14 cellular contexts compared by ENCODE assay signal in genomic region chr13:113929628-113930615, GRCh38. TPM values are rescaled to one million over a fixed set of nuclear protein-coding genes. Genes with fewer than 3 reads are reported as not detected.
DNase-seq lines count a peak whose midpoint lies in the region; ATAC-seq, FAIRE-seq and TF ChIP-seq lines count a peak whose summit lies in the region.
"Had no signal": no experiment of that assay in that cellular context is flagged by ENCODE, and none has a peak within 500 bp of the region (broad histone marks: within the 10 kb centered on the region; RNA-seq: fewer than 3 reads in every experiment).

No MANE protein-coding gene starts in this region.

- H2AFZ ChIP-seq in HepG2 (ENCODE audit: low read length) = no peak overlapping the region

- TF ChIP-seq CTCF in HepG2 (CRISPR knock-in tag; IDR thresholded peaks at IDR 0.05) (no peak), suprapubic skin (IDR thresholded peaks at IDR 0.05) (no peak)

- ATAC-seq in activated CD4-positive, alpha-beta T cell treated with anti-CD3 and anti-CD28 coated beads for 36 hours = no peak
- peak; percentile 26; the same call in 2 of the 3 replicates for ATAC-seq in HepG2
- no peak for ATAC-seq in GM21576 (IDR thresholded peaks at IDR 0.05; ENCODE audit: unreplicated experiment)

- no peak for TF ChIP-seq EP300 in HepG2 (IDR thresholded peaks at IDR 0.05; ENCODE audit: low read depth in 2 of 2, low read length in 2 of 2)
- no peak for TF ChIP-seq EP300 in HepG2 (CRISPR knock-in tag; IDR thresholded peaks at IDR 0.05; ENCODE audit: borderline replicate concordance)
- no peak for TF ChIP-seq EP300 in suprapubic skin (IDR thresholded peaks at IDR 0.05)

- no peaks in the 10 kb centered on the region for H3K9me3 Mint-ChIP-seq in activated CD4-positive, alpha-beta T cell treated with anti-CD3 and anti-CD28 coated beads for 36 hours (ENCODE audit: low read depth)
- H3K9me3 Mint-ChIP-seq: naive B cell had no signal

- POLR2A ChIA-PET in activated CD4-positive, alpha-beta T cell treated with anti-CD3 and anti-CD28 coated beads for 36 hours (lab: Charles Lee) = no interaction called here
- POLR2A ChIA-PET in HepG2 (lab: Yijun Ruan, JAX) = no interaction called here

- H3K9ac ChIP-seq in adipocyte (ENCODE audit: low read length) = peak overlapping the region; percentile 68
- H3K9ac ChIP-seq in HepG2 (ENCODE audit: insufficient read depth, low read depth, low read length) = no peak overlapping the region

- peaks cover 35% of the 10 kb centered on the region for H3K4me1 ChIP-seq in adipocyte (ENCODE audit: control insufficient read depth, insufficient read depth, low read length)
- H3K4me1 ChIP-seq in HepG2 (ENCODE audit: insufficient read depth, low read length) = no peaks in the 10 kb centered on the region
- H3K4me1 ChIP-seq in suprapubic skin = peaks cover 33% of the 10 kb centered on the region

- in situ Hi-C loops in HepG2 (cut with HindIII; ENCODE audit: extremely low pct_ligation_motif_present, low pct_unique_long_range_greater_than_20kb) = no loop called here

- H3K4me2 ChIP-seq in HepG2 (ENCODE audit: low read depth, low read length) = no peak overlapping the region

- no peaks in the 10 kb centered on the region for H4K20me1 ChIP-seq in HepG2 (ENCODE audit: insufficient read depth, low read length)

- H3K9me3 ChIP-seq in adipocyte (ENCODE audit: control insufficient read depth, low read length) (no peaks in the 10 kb centered on the region), HepG2 (ENCODE audit: low read length) (no peaks in the 10 kb centered on the region), suprapubic skin (no peaks in the 10 kb centered on the region)

- no peaks in the 10 kb centered on the region for H3K79me2 ChIP-seq in HepG2 (ENCODE audit: insufficient read depth, low read length)

- WGBS in HepG2 (ENCODE audit: low lambda C conversion rate) = 16% methylated on average over 13 of the region's 38 CpGs
- 86% methylated on average over 17 of the region's 38 CpGs for whole genome bisulfite sequencing in suprapubic skin

- H3K4me3 Mint-ChIP-seq in activated CD4-positive, alpha-beta T cell treated with anti-CD3 and anti-CD28 coated beads for 36 hours = no peak overlapping the region

- TF ChIP-seq RAD21 in HepG2 (CRISPR knock-in tag; IDR thresholded peaks at IDR 0.05) = no peak

- peak; percentile 2 for DNase-seq in activated CD4-positive, alpha-beta T cell treated with anti-CD3 and anti-CD28 coated beads for 36 hours
- DNase-seq in activated CD4-positive, alpha-beta T cell treated with anti-CD3 and anti-CD28 coated beads, Interleukin-2, amount 50 U/mL, for 1 hour = no peak
- DNase-seq in adipocyte (ENCODE audit: low read depth) (no peak), HepG2 (ENCODE audit: low spot score) (no peak), suprapubic skin (ENCODE audit: low spot score in 2 of 2) (peak; percentile 63 to 76), NAMALWA (ENCODE audit: low spot score) (no peak), HuH-7 (ENCODE audit: low spot score) (no peak)
- DNase-seq: GDM1, naive B cell, NCI-H2029, NCI-H748 treated with DMSO at 0.1 percent for 48 hours had no signal

- FAIRE-seq in HepG2 (lab: Jason Lieb, UNC) = no peak
- FAIRE-seq: H54 had no signal

- no peak overlapping the region for H3K4me3 ChIP-seq in adipocyte (ENCODE audit: low read length)
- H3K4me3 ChIP-seq in HepG2 (replicated peaks in 1 of 3; ENCODE audit: insufficient read depth in 1 of 3, low read depth in 2 of 3, low read length in 3 of 3) = no peak overlapping the region
- no peak overlapping the region for H3K4me3 ChIP-seq in suprapubic skin

- CTCF ChIA-PET in activated CD4-positive, alpha-beta T cell treated with anti-CD3 and anti-CD28 coated beads for 36 hours (lab: Charles Lee) = interaction anchor here (0.6 kb wide), 1 partner anchor 432 kb away, joined by 3 read pairs; no protein-coding TSS in a partner anchor
- CTCF ChIA-PET in HepG2 (lab: Yijun Ruan, JAX; ENCODE audit: low intra/inter-chr PET ratio, low total read pairs) = no interaction called here

- H3K27me3 ChIP-seq in adipocyte (replicated peaks; ENCODE audit: control insufficient read depth, insufficient read depth, low read length) (no peaks in the 10 kb centered on the region), HepG2 (ENCODE audit: control insufficient read depth in 1 of 2, insufficient read depth in 2 of 2, low read length in 2 of 2) (peaks cover 7 to 56% of the 10 kb centered on the region in 2 experiments), suprapubic skin (no peaks in the 10 kb centered on the region)

- H3K27ac ChIP-seq in HepG2 (ENCODE audit: extremely low read length, insufficient read depth, low read length) (no peak overlapping the region), suprapubic skin (no peak overlapping the region)
- H3K27ac ChIP-seq: RWPE1 had no signal

- H3K27ac Mint-ChIP-seq in activated CD4-positive, alpha-beta T cell treated with anti-CD3 and anti-CD28 coated beads for 36 hours = no peak overlapping the region
- H3K27ac Mint-ChIP-seq: naive B cell had no signal

- H3K36me3 Mint-ChIP-seq in activated CD4-positive, alpha-beta T cell treated with anti-CD3 and anti-CD28 coated beads for 36 hours (ENCODE audit: low read depth) = no peaks in the 10 kb centered on the region
- H3K36me3 Mint-ChIP-seq: naive B cell had no signal

- peaks cover 11% of the 10 kb centered on the region for H3K4me1 Mint-ChIP-seq in activated CD4-positive, alpha-beta T cell treated with anti-CD3 and anti-CD28 coated beads for 36 hours
- H3K4me1 Mint-ChIP-seq: naive B cell had no signal

- intact Hi-C loops in activated CD4-positive, alpha-beta T cell treated with anti-CD3 and anti-CD28 coated beads for 36 hours (cut with DNase I, micrococcal nuclease) = no loop called here
- intact Hi-C loops in HepG2 (cut with micrococcal nuclease; ENCODE audit: unreplicated experiment) = no loop called here

- H3K36me3 ChIP-seq in adipocyte (ENCODE audit: control insufficient read depth, insufficient read depth, low read length, severe bottlenecking) (no peaks in the 10 kb centered on the region), HepG2 (replicated peaks in 1 of 2; ENCODE audit: control insufficient read depth in 1 of 2, insufficient read depth in 2 of 2, low read length in 2 of 2) (no peaks in the 10 kb centered on the region), suprapubic skin (no peaks in the 10 kb centered on the region)

- TF ChIP-seq POLR2A in HepG2 (IDR thresholded peaks at IDR 0.05; ENCODE audit: insufficient read depth in 1 of 2, low read depth in 2 of 2, low read length in 2 of 2) = no peak
- TF ChIP-seq POLR2A in suprapubic skin (IDR thresholded peaks at IDR 0.05) = no peak

- H3K27me3 Mint-ChIP-seq in activated CD4-positive, alpha-beta T cell treated with anti-CD3 and anti-CD28 coated beads for 36 hours = peaks cover 4% of the 10 kb centered on the region

- no TSS peak for BruUV-seq in HepG2 (replicated peaks; lab: Mats Ljungman, UMichigan)

TF ChIP-seq in HepG2, 621 proteins besides CTCF, POLR2A, EP300 and RAD21:
- TF ChIP-seq STAG1 (CRISPR knock-in tag; IDR thresholded peaks at IDR 0.05) (peak; percentile 15; the same call in 1 of the 2 replicates), PAF1 (CRISPR knock-in tag; IDR thresholded peaks at IDR 0.05) (no peak)

RNA-seq across cellular contexts. Expression of gene C13orf46, which starts 44.0 kb away (rescaled TPM):
- 1 to 10 TPM; 1.6 to 2.2 TPM for total RNA-seq in activated CD4-positive, alpha-beta T cell treated with anti-CD3 and anti-CD28 coated beads for 36 hours
- total RNA-seq in HepG2 (2016; rRNA removed; fragmentation: Illumina TruSeq; extraction: Trizol) (not detected in 2 replicates), suprapubic skin (1 to 10 TPM in 1 of 4 donors, under 1 TPM in 3; 0.16 to 1.4 (median 0.53) TPM)
- total RNA-seq in HepG2 (2016; cell fraction: cytosol; rRNA removed; fragmentation: Illumina TruSeq; extraction: Trizol; ENCODE audit: low read depth) = not detected in 2 replicates
- not detected in 2 replicates for total RNA-seq in HepG2 (2016; cell fraction: insoluble cytoplasmic fraction; rRNA removed; fragmentation: Illumina TruSeq; extraction: Trizol)
- not detected in 2 replicates for total RNA-seq in HepG2 (2016; cell fraction: membrane; rRNA removed; fragmentation: Illumina TruSeq; extraction: Trizol)
- not detected in 2 replicates for total RNA-seq in HepG2 (2016; cell fraction: nucleus; rRNA removed; fragmentation: Illumina TruSeq; extraction: Trizol)
- 0.01 TPM in 1 of 2 replicates, not detected in the other for polyA plus RNA-seq in HepG2 (2011; rRNA removed)
- polyA plus RNA-seq in HepG2 (2011; cell fraction: cytosol; rRNA removed) = not detected in 2 replicates
- polyA plus RNA-seq in HepG2 (2011; cell fraction: nucleus; rRNA removed) = 0.03 TPM in 1 of 2 replicates, not detected in the other
- not detected in 2 replicates for polyA plus RNA-seq in HepG2 (2012)
- polyA plus RNA-seq in HepG2 (2016; cell fraction: cytosol; fragmentation: Illumina TruSeq; extraction: Trizol; ENCODE audit: low read depth) = not detected in 2 replicates
- polyA plus RNA-seq in HepG2 (2016; cell fraction: insoluble cytoplasmic fraction; fragmentation: Illumina TruSeq; extraction: Trizol; ENCODE audit: low read depth) = not detected in 2 replicates
- polyA plus RNA-seq in HepG2 (2016; cell fraction: membrane; fragmentation: Illumina TruSeq; extraction: Trizol; ENCODE audit: low read depth) = not detected in 2 replicates
- polyA plus RNA-seq in HepG2 (2016; cell fraction: nucleus; fragmentation: Illumina TruSeq; extraction: Trizol; ENCODE audit: insufficient read depth, low read depth) = not detected in 2 replicates
- polyA minus RNA-seq in HepG2 (2011; rRNA and poly(A)+ RNA removed; ENCODE audit: low replicate concordance) = 1.9 TPM in 1 of 2 replicates, not detected in the other
- not detected in 2 replicates for polyA minus RNA-seq in HepG2 (2011; cell fraction: cytosol; rRNA and poly(A)+ RNA removed)
- polyA minus RNA-seq in HepG2 (2011; cell fraction: nucleus; rRNA and poly(A)+ RNA removed) = 0.13 TPM in 1 of 2 replicates, not detected in the other

Comparison
In these comparisons a context has a peak if more than half of its experiments do, and no peak if none do; other contexts are left out.
1. DNase-seq: peak in activated CD4-positive, alpha-beta T cell treated with anti-CD3 and anti-CD28 coated beads for 36 hours (single experiment) and suprapubic skin (2 of 2); none in activated CD4-positive, alpha-beta T cell treated with anti-CD3 and anti-CD28 coated beads, Interleukin-2, amount 50 U/mL, for 1 hour (single experiment), adipocyte (single experiment), HepG2 (single experiment), NAMALWA (single experiment) and HuH-7 (single experiment).